8 cellular contexts compared by ENCODE assay signal in genomic region chr3:16264174-16264707, GRCh38. TPM values are rescaled to one million over a fixed set of nuclear protein-coding genes. Genes with fewer than 3 reads are reported as not detected.
DNase-seq lines count a peak whose midpoint lies in the region; ATAC-seq, FAIRE-seq and TF ChIP-seq lines count a peak whose summit lies in the region.

No MANE protein-coding gene starts in this region.

- peak overlapping the region; percentile 90 to 97 for H3K4me3 ChIP-seq in right atrium auricular region
- H3K4me3 ChIP-seq in endothelial cell of umbilical vein (replicated peaks in 1 of 3; ENCODE audit: insufficient read depth in 1 of 3, low read depth in 1 of 3, low read length in 3 of 3), result peak overlapping the region; percentile 43 to 93 (median 57)
- H3K4me3 ChIP-seq in trophoblast cell (ENCODE audit: low read depth, low read length), result peak overlapping the region; percentile 97

- H3K4me2 ChIP-seq in endothelial cell of umbilical vein (ENCODE audit: insufficient read depth, low read length) (peak overlapping the region; percentile 98), trophoblast cell (ENCODE audit: low read length) (peak overlapping the region; percentile 77)

- dilution Hi-C loops in endothelial cell of umbilical vein (cut with MboI; ENCODE audit: extremely low pct_ligation_motif_present, low sequenced_read_pairs), result no loop called here

- no peak for ATAC-seq in left ventricle myocardium superior
- no peak for ATAC-seq in HG03095 (IDR thresholded peaks at IDR 0.05; ENCODE audit: unreplicated experiment)

- H3K18ac ChIP-seq in trophoblast cell (ENCODE audit: low read length), result peak overlapping the region; percentile 13

- CTCF ChIA-PET in endothelial cell of umbilical vein (lab: Charles Lee), result interaction anchor here (1.1 to 5.9 kb wide), 6 partner anchors 17 to 633 kb away, joined by 4 to 70 read pairs (median 6); no protein-coding TSS in a partner anchor

- peak overlapping the region; percentile 90 for H2AK5ac ChIP-seq in trophoblast cell (ENCODE audit: low read length)

- H3K27me3 ChIP-seq in right atrium auricular region, result no peaks in the 10 kb centered on the region
- H3K27me3 ChIP-seq in endothelial cell of umbilical vein (ENCODE audit: control insufficient read depth in 2 of 2, insufficient read depth in 2 of 2, low read length in 2 of 2), result no peaks in the 10 kb centered on the region
- H3K27me3 ChIP-seq in trophoblast cell (ENCODE audit: insufficient read depth, low read length), result no peaks in the 10 kb centered on the region

- peaks cover 51% of the 10 kb centered on the region for H3K79me2 ChIP-seq in endothelial cell of umbilical vein (ENCODE audit: control insufficient read depth, insufficient read depth, low read length)
- peaks cover 7% of the 10 kb centered on the region for H3K79me2 ChIP-seq in trophoblast cell (ENCODE audit: control insufficient read depth, insufficient read depth, low read length, poor library complexity)

- peak overlapping the region; percentile 99 for H3K4ac ChIP-seq in trophoblast cell (ENCODE audit: low read depth, low read length)

- TF ChIP-seq POLR2A in endothelial cell of umbilical vein (IDR thresholded peaks at IDR 0.05; ENCODE audit: low read depth, low read length), result no peak

- no peak for TF ChIP-seq CTCF in right atrium auricular region (IDR thresholded peaks at IDR 0.05)
- TF ChIP-seq CTCF in endothelial cell of umbilical vein (IDR thresholded peaks at IDR 0.05; ENCODE audit: extremely low read depth in 1 of 2, insufficient read depth in 1 of 2, low read depth in 1 of 2, low read length in 2 of 2), result no peak

- H3K27ac ChIP-seq in right atrium auricular region (peak overlapping the region; percentile 87 to 91), endothelial cell of umbilical vein (ENCODE audit: insufficient read depth, low read depth, low read length) (peak overlapping the region; percentile 82), trophoblast cell (ENCODE audit: low read depth, low read length) (peak overlapping the region; percentile 18)

- peak overlapping the region; percentile 73 for H4K12ac ChIP-seq in trophoblast cell (ENCODE audit: low read depth, low read length)

- no peak for DNase-seq in right atrium auricular region (ENCODE audit: low spot score)
- DNase-seq in left ventricle myocardium superior, result no peak
- peak; percentile 44 for DNase-seq in OCI-M1 (lab: John Stamatoyannopoulos, UW)
- DNase-seq in endothelial cell of umbilical vein (ENCODE audit: low read depth, low spot score), result no peak
- no peak for DNase-seq in trophoblast cell
- no peak for DNase-seq in NCI-H748 (lab: John Stamatoyannopoulos, UW; ENCODE audit: unreplicated experiment)
- no peak for DNase-seq in cortex of kidney (lab: John Stamatoyannopoulos, UW)

- no CpG with 5 or more reads among the region's 21 CpGs for WGBS in trophoblast cell (ENCODE audit: extremely low coverage, insufficient coverage, insufficient read length)

- POLR2A ChIA-PET in endothelial cell of umbilical vein (lab: Charles Lee), result interaction anchor here (0.8 kb wide), 1 partner anchor 252 kb away, joined by 3 read pairs; no protein-coding TSS in a partner anchor

- peaks cover 8% of the 10 kb centered on the region for H3K79me1 ChIP-seq in trophoblast cell (ENCODE audit: low read length)

- peak overlapping the region; percentile 49 for H2BK5ac ChIP-seq in trophoblast cell (ENCODE audit: low read depth, low read length, poor library complexity)

- no peaks in the 10 kb centered on the region for H3K9me3 ChIP-seq in right atrium auricular region
- no peaks in the 10 kb centered on the region for H3K9me3 ChIP-seq in endothelial cell of umbilical vein (replicated peaks; ENCODE audit: control insufficient read depth, insufficient read depth, low read length)
- no peaks in the 10 kb centered on the region for H3K9me3 ChIP-seq in trophoblast cell (ENCODE audit: insufficient read depth, low read depth, low read length)

- peak overlapping the region; percentile 99 for H4K8ac ChIP-seq in trophoblast cell (ENCODE audit: low read depth, low read length)

- H4K91ac ChIP-seq in trophoblast cell (ENCODE audit: low read depth, low read length), result peak overlapping the region; percentile 83

- FAIRE-seq in endothelial cell of umbilical vein (lab: Jason Lieb, UNC), result no peak

- H2BK120ac ChIP-seq in trophoblast cell (ENCODE audit: insufficient read depth, low read length, poor library complexity), result peak overlapping the region; percentile 29

- no peak overlapping the region for H2BK12ac ChIP-seq in trophoblast cell (ENCODE audit: low read length)

- peak overlapping the region; percentile 95 for H3K9ac ChIP-seq in endothelial cell of umbilical vein (replicated peaks; ENCODE audit: extremely low read depth, insufficient read depth, low read length)
- H3K9ac ChIP-seq in trophoblast cell (ENCODE audit: low read length), result peak overlapping the region; percentile 93

- H3K36me3 ChIP-seq in right atrium auricular region (peaks cover 12% of the 10 kb centered on the region), endothelial cell of umbilical vein (ENCODE audit: control insufficient read depth in 2 of 2, extremely low read depth in 1 of 2, insufficient read depth in 2 of 2, low read length in 2 of 2) (peaks cover 0 to 4% of the 10 kb centered on the region in 2 experiments), trophoblast cell (ENCODE audit: control insufficient read depth in 1 of 2, insufficient read depth in 2 of 2, low read length in 2 of 2) (peaks cover 0 to 2% of the 10 kb centered on the region in 2 experiments)

- H3K14ac ChIP-seq in trophoblast cell (ENCODE audit: low read length), result peak overlapping the region; percentile 28

- H3K9me1 ChIP-seq in endothelial cell of umbilical vein (replicated peaks; ENCODE audit: control insufficient read depth, extremely low read depth, insufficient read depth, low read length), result no peaks in the 10 kb centered on the region

- H3K4me1 ChIP-seq in right atrium auricular region (peaks cover 0 to 45% of the 10 kb centered on the region in 2 donors), endothelial cell of umbilical vein (ENCODE audit: control insufficient read depth, extremely low read depth, insufficient read depth, low read length) (peaks cover 23% of the 10 kb centered on the region), trophoblast cell (ENCODE audit: control insufficient read depth in 1 of 2, insufficient read depth in 2 of 2, low read length in 2 of 2) (peaks cover 0 to 2% of the 10 kb centered on the region in 2 experiments)

- no peaks in the 10 kb centered on the region for H4K20me1 ChIP-seq in endothelial cell of umbilical vein (replicated peaks; ENCODE audit: control insufficient read depth, extremely low read depth, insufficient read depth, low read length)

- intact Hi-C loops in left ventricle myocardium superior (cut with micrococcal nuclease) (no loop called here), endothelial cell of umbilical vein (cut with micrococcal nuclease) (no loop called here)

- BruUV-seq in endothelial cell of umbilical vein (replicated peaks; lab: Mats Ljungman, UMichigan), result TSS peak; percentile 85

- H3K23ac ChIP-seq in trophoblast cell (ENCODE audit: low read length), result no peak overlapping the region

- H2AFZ ChIP-seq in endothelial cell of umbilical vein (ENCODE audit: low read depth, low read length) (peak overlapping the region; percentile 85), trophoblast cell (ENCODE audit: insufficient read depth, low read length, poor library complexity) (peak overlapping the region; percentile 94)

TF ChIP-seq in endothelial cell of umbilical vein, 7 proteins besides CTCF, POLR2A, EP300 and RAD21:
- TF ChIP-seq FOS (IDR thresholded peaks at IDR 0.05; ENCODE audit: borderline replicate concordance, insufficient read depth, low read length), result no peak
- no peak for TF ChIP-seq JUN (IDR thresholded peaks at IDR 0.05; ENCODE audit: borderline replicate concordance, insufficient read depth, insufficient read length, low read depth)
- no peak for TF ChIP-seq POLR2AphosphoS5 (IDR thresholded peaks at IDR 0.05; ENCODE audit: insufficient read depth, low read depth, low read length)
- TF ChIP-seq GATA2 (IDR thresholded peaks at IDR 0.05; ENCODE audit: insufficient read depth, insufficient read length, low read depth, low read length), result no peak
- TF ChIP-seq MYC (IDR thresholded peaks at IDR 0.05; ENCODE audit: low read depth, low read length), result no peak
- TF ChIP-seq EZH2 (IDR thresholded peaks at IDR 0.05; ENCODE audit: borderline replicate concordance, low read depth, low read length, severe bottlenecking), result no peak
- TF ChIP-seq MAX (IDR thresholded peaks at IDR 0.05; ENCODE audit: insufficient read depth, insufficient read length), result no peak
TF ChIP-seq in endothelial cell of umbilical vein: peak in this region for 0.

RNA-seq across cellular contexts. Expression of gene DPH3, which starts 0.5 kb away (rescaled TPM):
- 10 to 100 TPM; 17.3 to 17.7 TPM for total RNA-seq in right atrium auricular region
- total RNA-seq in left ventricle myocardium superior, result 18.2 TPM
- 28.7 and 29.6 TPM in 2 replicates for total RNA-seq in endothelial cell of umbilical vein
- 6.9 and 7.7 TPM in 2 replicates for polyA plus RNA-seq in endothelial cell of umbilical vein
- polyA plus RNA-seq in endothelial cell of umbilical vein (2011; cell fraction: cytosol; rRNA removed), result 12.2 and 12.6 TPM in 2 replicates
- polyA plus RNA-seq in endothelial cell of umbilical vein (2011; cell fraction: nucleus; rRNA removed), result 4.2 and 4.8 TPM in 2 replicates
- 22.9 and 34.8 TPM in 2 replicates for polyA plus RNA-seq in endothelial cell of umbilical vein (2012)
- polyA minus RNA-seq in endothelial cell of umbilical vein, result 9.4 and 11.8 TPM in 2 replicates
- 7.9 TPM for polyA minus RNA-seq in endothelial cell of umbilical vein (2011; cell fraction: cytosol; rRNA and poly(A)+ RNA removed)
- polyA minus RNA-seq in endothelial cell of umbilical vein (2011; cell fraction: nucleus; rRNA and poly(A)+ RNA removed), result 3.1 and 7.0 TPM in 2 replicates
- polyA plus RNA-seq in trophoblast cell (2013), result 27.3 and 28.8 TPM in 2 replicates

RNA-seq across cellular contexts. Expression of gene OXNAD1, which starts 0.8 kb away (rescaled TPM):
- total RNA-seq in right atrium auricular region, result 10 to 100 TPM in 1 of 2 donors, 1 to 10 TPM in 1; 9.8 to 15.7 TPM
- 15.4 TPM for total RNA-seq in left ventricle myocardium superior
- 8.9 and 9.7 TPM in 2 replicates for total RNA-seq in endothelial cell of umbilical vein
- 4.1 and 5.5 TPM in 2 replicates for polyA plus RNA-seq in endothelial cell of umbilical vein
- 7.4 and 7.5 TPM in 2 replicates for polyA plus RNA-seq in endothelial cell of umbilical vein (2011; cell fraction: cytosol; rRNA removed)
- polyA plus RNA-seq in endothelial cell of umbilical vein (2011; cell fraction: nucleus; rRNA removed), result 8.0 and 8.9 TPM in 2 replicates
- 6.0 and 10.9 TPM in 2 replicates for polyA plus RNA-seq in endothelial cell of umbilical vein (2012)
- polyA minus RNA-seq in endothelial cell of umbilical vein, result 9.3 TPM in 2 replicates
- 9.2 TPM for polyA minus RNA-seq in endothelial cell of umbilical vein (2011; cell fraction: cytosol; rRNA and poly(A)+ RNA removed)
- 9.7 and 17.8 TPM in 2 replicates for polyA minus RNA-seq in endothelial cell of umbilical vein (2011; cell fraction: nucleus; rRNA and poly(A)+ RNA removed)
- 6.6 and 7.1 TPM in 2 replicates for polyA plus RNA-seq in trophoblast cell (2013)

Comparison
In these comparisons a context has a peak if more than half of its experiments do, and no peak if none do; other contexts are left out.
1. H3K27ac ChIP-seq: peak in every context shown above with its lines; median percentile 89 in right atrium auricular region; 82 in endothelial cell of umbilical vein; 18 in trophoblast cell.